Comparison of ENCODE assay signal across 15 cellular contexts in the genomic region with DNA sequence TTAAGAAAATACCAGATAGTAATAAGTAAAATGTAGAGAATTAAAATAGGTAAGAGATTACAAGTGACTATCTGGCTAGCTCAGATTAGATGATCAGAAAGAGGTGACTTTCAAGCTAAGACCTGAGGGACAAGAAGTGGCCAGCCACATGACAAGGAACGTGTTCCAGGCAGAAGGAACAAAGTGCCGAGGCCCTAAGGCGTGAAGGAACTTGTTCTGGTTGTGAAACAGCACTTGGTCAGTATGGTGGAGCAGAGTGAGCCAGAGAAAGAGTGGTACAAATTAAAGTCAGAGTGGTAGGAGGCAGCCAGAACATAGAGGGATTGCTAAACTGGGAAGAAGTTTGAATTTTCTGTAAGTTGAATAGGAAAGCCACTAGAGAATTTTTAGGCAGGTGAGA.
DNase-seq lines count a peak whose midpoint lies in the region; ATAC-seq and TF ChIP-seq lines count a peak whose summit lies in the region.
"Had no signal": no experiment of that assay in that cellular context is flagged by ENCODE, and none has a peak within 500 bp of the region (broad histone marks: within the 10 kb centered on the region; RNA-seq: fewer than 3 reads in every experiment).

No MANE protein-coding gene starts in this region.

- no peak overlapping the region for H3K4me3 Mint-ChIP-seq in MCF 10A (ENCODE audit: unreplicated experiment)
- no peak overlapping the region for H3K4me3 Mint-ChIP-seq in endodermal cell
- H3K4me3 Mint-ChIP-seq in activated T-cell treated with anti-CD3 and anti-CD28 coated beads, Interleukin-2, amount 50 U/mL, for 72 hours: no peak overlapping the region
- H3K4me3 Mint-ChIP-seq: CD4-positive, alpha-beta memory T cell; HFFc6 had no signal

- no peaks in the 10 kb centered on the region for H3K9me3 Mint-ChIP-seq in MCF 10A (ENCODE audit: unreplicated experiment)
- H3K9me3 Mint-ChIP-seq in endodermal cell: peaks cover under 1% of the 10 kb centered on the region
- H3K9me3 Mint-ChIP-seq in activated T-cell treated with anti-CD3 and anti-CD28 coated beads, Interleukin-2, amount 50 U/mL, for 72 hours: no peaks in the 10 kb centered on the region
- H3K9me3 Mint-ChIP-seq: HFFc6 had no signal

- no peaks in the 10 kb centered on the region for H3K4me1 Mint-ChIP-seq in MCF 10A (ENCODE audit: insufficient read depth, unreplicated experiment)
- peaks cover 21% of the 10 kb centered on the region for H3K4me1 Mint-ChIP-seq in endodermal cell
- H3K4me1 Mint-ChIP-seq in activated T-cell treated with anti-CD3 and anti-CD28 coated beads, Interleukin-2, amount 50 U/mL, for 72 hours (ENCODE audit: low read depth): no peaks in the 10 kb centered on the region
- H3K4me1 Mint-ChIP-seq: CD4-positive, alpha-beta memory T cell had no signal

- peak; percentile 39 for ATAC-seq in foreskin keratinocyte
- peak in 3 of 4 donors; percentile 24 to 41 (median 40) for ATAC-seq in psoas muscle
- no peak for ATAC-seq in activated T-cell treated with anti-CD3 and anti-CD28 coated beads, Interleukin-2, amount 50 U/mL, for 72 hours (replicated peaks in 1 of 2)
- ATAC-seq: A549, HepG2 had no signal

- H3K36me3 Mint-ChIP-seq in MCF 10A (ENCODE audit: insufficient read depth, unreplicated experiment) (no peaks in the 10 kb centered on the region), endodermal cell (ENCODE audit: low read depth) (no peaks in the 10 kb centered on the region)
- H3K36me3 Mint-ChIP-seq in activated T-cell treated with anti-CD3 and anti-CD28 coated beads, Interleukin-2, amount 50 U/mL, for 72 hours (ENCODE audit: insufficient read depth in 2 of 2): no peaks in the 10 kb centered on the region
- H3K36me3 Mint-ChIP-seq: CD4-positive, alpha-beta memory T cell had no signal

- CTCF ChIA-PET in MCF 10A (lab: Yijun Ruan, JAX): interaction anchor here (0.7 to 2.5 kb wide), 10 partner anchors 12 to 457 kb away, joined by 3 to 8 read pairs (median 4); no protein-coding TSS in a partner anchor

- H3K36me3 ChIP-seq in psoas muscle (ENCODE audit: insufficient read depth in 1 of 2, low read depth in 1 of 2): no peaks in the 10 kb centered on the region
- no peaks in the 10 kb centered on the region for H3K36me3 ChIP-seq in endodermal cell (ENCODE audit: control insufficient read depth, insufficient read depth, low read length)
- H3K36me3 ChIP-seq: BE2C had no signal

- BruUV-seq in MCF 10A (replicated peaks; lab: Mats Ljungman, UMichigan): no TSS peak

- H3K9me3 ChIP-seq in psoas muscle: peaks cover 6% of the 10 kb centered on the region
- H3K9me3 ChIP-seq in endodermal cell (ENCODE audit: control insufficient read depth, low read length): no peaks in the 10 kb centered on the region
- H3K9me3 ChIP-seq: A549, BE2C had no signal

- no peaks in the 10 kb centered on the region for H3K27me3 ChIP-seq in foreskin keratinocyte
- no peaks in the 10 kb centered on the region for H3K27me3 ChIP-seq in psoas muscle (ENCODE audit: insufficient read depth in 3 of 3, low read length in 2 of 3)
- peaks cover 8% of the 10 kb centered on the region for H3K27me3 ChIP-seq in endodermal cell (ENCODE audit: control insufficient read depth, insufficient read depth, low read length, poor library complexity, severe bottlenecking)
- H3K27me3 ChIP-seq: BE2C had no signal

- TF ChIP-seq CTCF in MCF 10A (IDR thresholded peaks at IDR 0.05; ENCODE audit: unreplicated experiment): no peak
- TF ChIP-seq CTCF in foreskin keratinocyte (conservative IDR thresholded peaks at IDR 0.05): no peak
- no peak for TF ChIP-seq CTCF in psoas muscle (IDR thresholded peaks at IDR 0.05)
- TF ChIP-seq CTCF in endodermal cell (conservative IDR thresholded peaks at IDR 0.05): no peak

- POLR2A ChIA-PET in MCF 10A (lab: Yijun Ruan, JAX): interaction anchor here (0.6 to 2.8 kb wide), 14 partner anchors 8 to 295 kb away, joined by 3 to 13 read pairs (median 4); no protein-coding TSS in a partner anchor

- 40 to 86% (median 60%) methylated on average over 3 of the region's 3 CpGs for WGBS in psoas muscle, 3 donors
- 84 to 94% methylated on average over 3 of the region's 3 CpGs for WGBS in endodermal cell (ENCODE audit: insufficient coverage in 1 of 2, insufficient read length in 1 of 2), 2 experiments

- intact Hi-C loops in MCF 10A (cut with micrococcal nuclease) (no loop called here), psoas muscle (cut with DNase I) (no loop called here)

- DNase-seq in MCF 10A (ENCODE audit: unreplicated experiment) (peak; percentile 81), foreskin keratinocyte (peak in 1 of 2 donors; percentile 61), psoas muscle (no peak), endodermal cell (no peak), NCI-H2171 (lab: John Stamatoyannopoulos, UW) (no peak)
- no peak for DNase-seq in activated T-cell treated with anti-CD3 and anti-CD28 coated beads, Interleukin-2, amount 50 U/mL, for 72 hours
- DNase-seq: BE2C; CD4-positive, alpha-beta memory T cell; DMS153; DMS79 treated with DMSO at 0.1 percent for 48 hours; EL; HCEC 1CT; HFFc6 had no signal

- H3K27me3 Mint-ChIP-seq in MCF 10A (ENCODE audit: insufficient read depth, unreplicated experiment): no peaks in the 10 kb centered on the region
- peaks cover 6% of the 10 kb centered on the region for H3K27me3 Mint-ChIP-seq in endodermal cell (ENCODE audit: insufficient read depth)
- H3K27me3 Mint-ChIP-seq in activated T-cell treated with anti-CD3 and anti-CD28 coated beads, Interleukin-2, amount 50 U/mL, for 72 hours (ENCODE audit: low read depth): no peaks in the 10 kb centered on the region

- H3K27ac ChIP-seq in foreskin keratinocyte (no peak overlapping the region), psoas muscle (no peak overlapping the region), endodermal cell (ENCODE audit: low read depth, low read length) (no peak overlapping the region)
- H3K27ac ChIP-seq: A549 had no signal

- H3K4me1 ChIP-seq in foreskin keratinocyte (peaks cover 7% of the 10 kb centered on the region), psoas muscle (peaks cover 16% of the 10 kb centered on the region), endodermal cell (ENCODE audit: control insufficient read depth, insufficient read depth, low read length) (peaks cover 20% of the 10 kb centered on the region)
- H3K4me1 ChIP-seq: A549, BE2C had no signal

- H3K9ac ChIP-seq in endodermal cell (ENCODE audit: extremely low read depth, low read length, poor library complexity, severe bottlenecking): no peak overlapping the region

- H3K4me3 ChIP-seq in psoas muscle (no peak overlapping the region), endodermal cell (ENCODE audit: low read length) (no peak overlapping the region)
- H3K4me3 ChIP-seq: A549 had no signal

- H3K27ac Mint-ChIP-seq in MCF 10A (ENCODE audit: low read depth, unreplicated experiment): no peak overlapping the region
- H3K27ac Mint-ChIP-seq in endodermal cell: no peak overlapping the region
- no peak overlapping the region for H3K27ac Mint-ChIP-seq in activated T-cell treated with anti-CD3 and anti-CD28 coated beads, Interleukin-2, amount 50 U/mL, for 72 hours
- H3K27ac Mint-ChIP-seq: CD4-positive, alpha-beta memory T cell; HFFc6 had no signal

Comparison
In these comparisons a context has a peak if more than half of its experiments do, and no peak if none do; other contexts are left out.
1. ATAC-seq: peak in foreskin keratinocyte (single experiment) and psoas muscle (3 of 4); none in activated T-cell treated with anti-CD3 and anti-CD28 coated beads, Interleukin-2, amount 50 U/mL, for 72 hours (0 of 2).